Comparison of ENCODE assay signal across 2 cellular contexts in genomic region chr1:207078578-207079132, GRCh38.
TF ChIP-seq lines count a peak whose summit lies in the region.

No MANE protein-coding gene starts in this region.

TF ChIP-seq in GM23338, 12 proteins besides CTCF, POLR2A, EP300 and RAD21:
- TF ChIP-seq POLR2AphosphoS5 (IDR thresholded peaks at IDR 0.05; ENCODE audit: low read depth) (no peak), EZH2 (IDR thresholded peaks at IDR 0.05; ENCODE audit: low read depth, unreplicated experiment) (no peak), JUNB (IDR thresholded peaks at IDR 0.05; ENCODE audit: unreplicated experiment) (no peak), STAT1 (IDR thresholded peaks at IDR 0.05; ENCODE audit: unreplicated experiment) (no peak), CREB1 (CRISPR knock-in tag; IDR thresholded peaks at IDR 0.05; ENCODE audit: low read depth) (no peak), EZH2phosphoT487 (IDR thresholded peaks at IDR 0.05; ENCODE audit: unreplicated experiment) (no peak), ZNF114 (CRISPR knock-in tag; IDR thresholded peaks at IDR 0.05) (no peak), ETS1 (IDR thresholded peaks at IDR 0.05) (no peak), ZNF331 (CRISPR knock-in tag; IDR thresholded peaks at IDR 0.05; ENCODE audit: low read depth) (no peak), NANOG (IDR thresholded peaks at IDR 0.05; ENCODE audit: borderline replicate concordance) (no peak)
- TF ChIP-seq, protein P1, sequence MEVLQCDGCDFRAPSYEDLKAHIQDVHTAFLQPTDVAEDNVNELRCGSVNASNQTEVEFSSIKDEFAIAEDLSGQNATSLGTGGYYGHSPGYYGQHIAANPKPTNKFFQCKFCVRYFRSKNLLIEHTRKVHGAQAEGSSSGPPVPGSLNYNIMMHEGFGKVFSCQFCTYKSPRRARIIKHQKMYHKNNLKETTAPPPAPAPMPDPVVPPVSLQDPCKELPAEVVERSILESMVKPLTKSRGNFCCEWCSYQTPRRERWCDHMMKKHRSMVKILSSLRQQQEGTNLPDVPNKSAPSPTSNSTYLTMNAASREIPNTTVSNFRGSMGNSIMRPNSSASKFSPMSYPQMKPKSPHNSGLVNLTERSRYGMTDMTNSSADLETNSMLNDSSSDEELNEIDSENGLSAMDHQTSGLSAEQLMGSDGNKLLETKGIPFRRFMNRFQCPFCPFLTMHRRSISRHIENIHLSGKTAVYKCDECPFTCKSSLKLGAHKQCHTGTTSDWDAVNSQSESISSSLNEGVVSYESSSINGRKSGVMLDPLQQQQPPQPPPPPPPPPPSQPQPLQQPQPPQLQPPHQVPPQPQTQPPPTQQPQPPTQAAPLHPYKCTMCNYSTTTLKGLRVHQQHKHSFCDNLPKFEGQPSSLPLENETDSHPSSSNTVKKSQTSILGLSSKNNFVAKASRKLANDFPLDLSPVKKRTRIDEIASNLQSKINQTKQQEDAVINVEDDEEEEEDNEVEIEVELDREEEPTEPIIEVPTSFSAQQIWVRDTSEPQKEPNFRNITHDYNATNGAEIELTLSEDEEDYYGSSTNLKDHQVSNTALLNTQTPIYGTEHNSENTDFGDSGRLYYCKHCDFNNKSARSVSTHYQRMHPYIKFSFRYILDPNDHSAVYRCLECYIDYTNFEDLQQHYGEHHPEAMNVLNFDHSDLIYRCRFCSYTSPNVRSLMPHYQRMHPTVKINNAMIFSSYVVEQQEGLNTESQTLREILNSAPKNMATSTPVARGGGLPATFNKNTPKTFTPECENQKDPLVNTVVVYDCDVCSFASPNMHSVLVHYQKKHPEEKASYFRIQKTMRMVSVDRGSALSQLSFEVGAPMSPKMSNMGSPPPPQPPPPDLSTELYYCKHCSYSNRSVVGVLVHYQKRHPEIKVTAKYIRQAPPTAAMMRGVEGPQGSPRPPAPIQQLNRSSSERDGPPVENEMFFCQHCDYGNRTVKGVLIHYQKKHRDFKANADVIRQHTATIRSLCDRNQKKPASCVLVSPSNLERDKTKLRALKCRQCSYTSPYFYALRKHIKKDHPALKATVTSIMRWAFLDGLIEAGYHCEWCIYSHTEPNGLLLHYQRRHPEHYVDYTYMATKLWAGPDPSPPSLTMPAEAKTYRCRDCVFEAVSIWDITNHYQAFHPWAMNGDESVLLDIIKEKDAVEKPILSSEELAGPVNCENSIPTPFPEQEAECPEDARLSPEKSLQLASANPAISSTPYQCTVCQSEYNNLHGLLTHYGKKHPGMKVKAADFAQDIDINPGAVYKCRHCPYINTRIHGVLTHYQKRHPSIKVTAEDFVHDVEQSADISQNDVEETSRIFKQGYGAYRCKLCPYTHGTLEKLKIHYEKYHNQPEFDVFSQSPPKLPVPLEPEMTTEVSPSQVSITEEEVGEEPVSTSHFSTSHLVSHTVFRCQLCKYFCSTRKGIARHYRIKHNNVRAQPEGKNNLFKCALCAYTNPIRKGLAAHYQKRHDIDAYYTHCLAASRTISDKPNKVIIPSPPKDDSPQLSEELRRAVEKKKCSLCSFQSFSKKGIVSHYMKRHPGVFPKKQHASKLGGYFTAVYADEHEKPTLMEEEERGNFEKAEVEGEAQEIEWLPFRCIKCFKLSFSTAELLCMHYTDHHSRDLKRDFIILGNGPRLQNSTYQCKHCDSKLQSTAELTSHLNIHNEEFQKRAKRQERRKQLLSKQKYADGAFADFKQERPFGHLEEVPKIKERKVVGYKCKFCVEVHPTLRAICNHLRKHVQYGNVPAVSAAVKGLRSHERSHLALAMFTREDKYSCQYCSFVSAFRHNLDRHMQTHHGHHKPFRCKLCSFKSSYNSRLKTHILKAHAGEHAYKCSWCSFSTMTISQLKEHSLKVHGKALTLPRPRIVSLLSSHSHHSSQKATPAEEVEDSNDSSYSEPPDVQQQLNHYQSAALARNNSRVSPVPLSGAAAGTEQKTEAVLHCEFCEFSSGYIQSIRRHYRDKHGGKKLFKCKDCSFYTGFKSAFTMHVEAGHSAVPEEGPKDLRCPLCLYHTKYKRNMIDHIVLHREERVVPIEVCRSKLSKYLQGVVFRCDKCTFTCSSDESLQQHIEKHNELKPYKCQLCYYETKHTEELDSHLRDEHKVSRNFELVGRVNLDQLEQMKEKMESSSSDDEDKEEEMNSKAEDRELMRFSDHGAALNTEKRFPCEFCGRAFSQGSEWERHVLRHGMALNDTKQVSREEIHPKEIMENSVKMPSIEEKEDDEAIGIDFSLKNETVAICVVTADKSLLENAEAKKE (CRISPR knock-in tag; IDR thresholded peaks at IDR 0.05): no peak
- TF ChIP-seq, protein P2, sequence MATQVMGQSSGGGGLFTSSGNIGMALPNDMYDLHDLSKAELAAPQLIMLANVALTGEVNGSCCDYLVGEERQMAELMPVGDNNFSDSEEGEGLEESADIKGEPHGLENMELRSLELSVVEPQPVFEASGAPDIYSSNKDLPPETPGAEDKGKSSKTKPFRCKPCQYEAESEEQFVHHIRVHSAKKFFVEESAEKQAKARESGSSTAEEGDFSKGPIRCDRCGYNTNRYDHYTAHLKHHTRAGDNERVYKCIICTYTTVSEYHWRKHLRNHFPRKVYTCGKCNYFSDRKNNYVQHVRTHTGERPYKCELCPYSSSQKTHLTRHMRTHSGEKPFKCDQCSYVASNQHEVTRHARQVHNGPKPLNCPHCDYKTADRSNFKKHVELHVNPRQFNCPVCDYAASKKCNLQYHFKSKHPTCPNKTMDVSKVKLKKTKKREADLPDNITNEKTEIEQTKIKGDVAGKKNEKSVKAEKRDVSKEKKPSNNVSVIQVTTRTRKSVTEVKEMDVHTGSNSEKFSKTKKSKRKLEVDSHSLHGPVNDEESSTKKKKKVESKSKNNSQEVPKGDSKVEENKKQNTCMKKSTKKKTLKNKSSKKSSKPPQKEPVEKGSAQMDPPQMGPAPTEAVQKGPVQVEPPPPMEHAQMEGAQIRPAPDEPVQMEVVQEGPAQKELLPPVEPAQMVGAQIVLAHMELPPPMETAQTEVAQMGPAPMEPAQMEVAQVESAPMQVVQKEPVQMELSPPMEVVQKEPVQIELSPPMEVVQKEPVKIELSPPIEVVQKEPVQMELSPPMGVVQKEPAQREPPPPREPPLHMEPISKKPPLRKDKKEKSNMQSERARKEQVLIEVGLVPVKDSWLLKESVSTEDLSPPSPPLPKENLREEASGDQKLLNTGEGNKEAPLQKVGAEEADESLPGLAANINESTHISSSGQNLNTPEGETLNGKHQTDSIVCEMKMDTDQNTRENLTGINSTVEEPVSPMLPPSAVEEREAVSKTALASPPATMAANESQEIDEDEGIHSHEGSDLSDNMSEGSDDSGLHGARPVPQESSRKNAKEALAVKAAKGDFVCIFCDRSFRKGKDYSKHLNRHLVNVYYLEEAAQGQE (IDR thresholded peaks at IDR 0.05; ENCODE audit: unreplicated experiment): no peak

TF ChIP-seq in H1, 55 proteins besides CTCF, POLR2A, EP300 and RAD21:
- TF ChIP-seq TAF1 (IDR thresholded peaks at IDR 0.05; ENCODE audit: low read depth, low read length): no peak
- no peak for TF ChIP-seq SIX5 (IDR thresholded peaks at IDR 0.05; ENCODE audit: low read depth, low read length)
- no peak for TF ChIP-seq EZH2 (IDR thresholded peaks at IDR 0.05; ENCODE audit: low read depth, low read length, severe bottlenecking)
- TF ChIP-seq NANOG (IDR thresholded peaks at IDR 0.05; ENCODE audit: insufficient read depth, low read depth, low read length, poor library complexity, severe bottlenecking): no peak
- no peak for TF ChIP-seq EGR1 (IDR thresholded peaks at IDR 0.05; ENCODE audit: borderline replicate concordance, low read depth, low read length)
- TF ChIP-seq POLR2AphosphoS5 (IDR thresholded peaks at IDR 0.05; ENCODE audit: low read depth, low read length): no peak
- TF ChIP-seq NRF1 (IDR thresholded peaks at IDR 0.05; ENCODE audit: low read depth, low read length): no peak
- no peak for TF ChIP-seq ASH2L (IDR thresholded peaks at IDR 0.05; ENCODE audit: low read length)
- no peak for TF ChIP-seq ZNF274 (IDR thresholded peaks at IDR 0.05; ENCODE audit: borderline replicate concordance, extremely low read depth, low read length)
- TF ChIP-seq MAFK (IDR thresholded peaks at IDR 0.05; ENCODE audit: low read depth, low read length): no peak
- no peak for TF ChIP-seq PHF8 (conservative IDR thresholded peaks at IDR 0.05; ENCODE audit: low read depth, low read length)
- TF ChIP-seq, protein P3, sequence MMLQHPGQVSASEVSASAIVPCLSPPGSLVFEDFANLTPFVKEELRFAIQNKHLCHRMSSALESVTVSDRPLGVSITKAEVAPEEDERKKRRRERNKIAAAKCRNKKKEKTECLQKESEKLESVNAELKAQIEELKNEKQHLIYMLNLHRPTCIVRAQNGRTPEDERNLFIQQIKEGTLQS (IDR thresholded peaks at IDR 0.05; ENCODE audit: insufficient read depth, low read depth, low read length): no peak
- no peak for TF ChIP-seq HDAC2 (IDR thresholded peaks at IDR 0.05; ENCODE audit: borderline replicate concordance in 1 of 2, low read depth in 2 of 2, low read length in 2 of 2)
- TF ChIP-seq BACH1 (IDR thresholded peaks at IDR 0.05; ENCODE audit: low read length): no peak
- TF ChIP-seq JUN (IDR thresholded peaks at IDR 0.05; ENCODE audit: low read depth, low read length): no peak
- TF ChIP-seq CBX5 (IDR thresholded peaks at IDR 0.05; ENCODE audit: low read depth, low read length): no peak
